ENCODE assay signal across 20 cellular contexts in genomic region chr14:104100171-104101085, GRCh38. TPM values are rescaled to one million over a fixed set of nuclear protein-coding genes. Genes with fewer than 3 reads are reported as not detected.
DNase-seq lines count a peak whose midpoint lies in the region; ATAC-seq and TF ChIP-seq lines count a peak whose summit lies in the region.
"Had no signal": no experiment of that assay in that cellular context is flagged by ENCODE, and none has a peak within 500 bp of the region (broad histone marks: within the 10 kb centered on the region; RNA-seq: fewer than 3 reads in every experiment).

No MANE protein-coding gene starts in this region.

- no peaks in the 10 kb centered on the region for H3K36me3 ChIP-seq in left ventricle myocardium inferior

- ATAC-seq in omental fat pad (ENCODE audit: low FRiP score) (peak; percentile 37), HG03159 (IDR thresholded peaks at IDR 0.05; ENCODE audit: unreplicated experiment) (no peak), GM21390 (IDR thresholded peaks at IDR 0.05; ENCODE audit: unreplicated experiment) (no peak), GM21526 (IDR thresholded peaks at IDR 0.05; ENCODE audit: low FRiP score, unreplicated experiment) (no peak)
- ATAC-seq: sciatic nerve, T-cell had no signal

- peaks cover 7% of the 10 kb centered on the region for H3K4me1 ChIP-seq in left ventricle myocardium inferior

- peak; percentile 33 for DNase-seq in CD14-positive monocyte (ENCODE audit: low spot score)
- DNase-seq in chondrocyte (ENCODE audit: low spot score), result peak; percentile 88
- DNase-seq in left ventricle myocardium inferior, result peak; percentile 8
- DNase-seq in omental fat pad (ENCODE audit: low spot score), result no peak
- DNase-seq in activated T-cell treated with anti-CD3 and anti-CD28 coated beads, Interleukin-2, amount 50 U/mL, for 24 hours, result no peak
- DNase-seq: activated CD4-positive, alpha-beta T cell treated with anti-CD3 and anti-CD28 coated beads, Interleukin-2, amount 10 ng/mL, durations not matched to agents 24 days and 14 days; C1 segment of cervical spinal cord; dermis blood vessel endothelial cell; IMR-90; kidney glomerular epithelial cell; NCI-H1417 treated with DMSO at 0.1 percent for 48 hours; NCI-H2171; NCI-H526 treated with DMSO at 0.1 percent for 48 hours; SIG-M5; T-cell had no signal

- intact Hi-C loops in CD14-positive monocyte (cut with micrococcal nuclease), result no loop called here
- intact Hi-C loops in left ventricle myocardium inferior (cut with micrococcal nuclease), result no loop called here

- TF ChIP-seq CTCF in CD14-positive monocyte (IDR thresholded peaks at IDR 0.05) (no peak), chondrocyte (IDR thresholded peaks at IDR 0.05) (no peak), left ventricle myocardium inferior (IDR thresholded peaks at IDR 0.05; ENCODE audit: borderline replicate concordance) (no peak), omental fat pad (IDR thresholded peaks at IDR 0.05) (no peak)

- H3K27ac ChIP-seq in left ventricle myocardium inferior (replicated peaks), result no peak overlapping the region

- no peaks in the 10 kb centered on the region for H3K9me3 ChIP-seq in left ventricle myocardium inferior (replicated peaks)

- peaks cover 46% of the 10 kb centered on the region for H3K27me3 ChIP-seq in left ventricle myocardium inferior (ENCODE audit: low read depth)

- H3K9me3 Mint-ChIP-seq in CD14-positive monocyte (no peaks in the 10 kb centered on the region), chondrocyte (ENCODE audit: low read depth) (no peaks in the 10 kb centered on the region)
- H3K9me3 Mint-ChIP-seq in activated T-cell treated with anti-CD3 and anti-CD28 coated beads, Interleukin-2, amount 50 U/mL, for 24 hours, result no peaks in the 10 kb centered on the region
- H3K9me3 Mint-ChIP-seq: activated CD4-positive, alpha-beta T cell treated with anti-CD3 and anti-CD28 coated beads, Interleukin-2, amount 10 ng/mL, durations not matched to agents 24 days and 14 days; T-cell had no signal

- H3K4me1 Mint-ChIP-seq in CD14-positive monocyte (no peaks in the 10 kb centered on the region), chondrocyte (ENCODE audit: low read depth) (no peaks in the 10 kb centered on the region)
- H3K4me1 Mint-ChIP-seq in activated T-cell treated with anti-CD3 and anti-CD28 coated beads, Interleukin-2, amount 50 U/mL, for 24 hours (ENCODE audit: low read depth), result no peaks in the 10 kb centered on the region
- H3K4me1 Mint-ChIP-seq: activated CD4-positive, alpha-beta T cell treated with anti-CD3 and anti-CD28 coated beads, Interleukin-2, amount 10 ng/mL, durations not matched to agents 24 days and 14 days; T-cell had no signal

- H3K36me3 Mint-ChIP-seq in CD14-positive monocyte, result no peaks in the 10 kb centered on the region
- H3K36me3 Mint-ChIP-seq in chondrocyte (ENCODE audit: low read depth), result no peaks in the 10 kb centered on the region
- H3K36me3 Mint-ChIP-seq in activated T-cell treated with anti-CD3 and anti-CD28 coated beads, Interleukin-2, amount 50 U/mL, for 24 hours (ENCODE audit: low read depth), result no peaks in the 10 kb centered on the region
- H3K36me3 Mint-ChIP-seq: T-cell had no signal

- H3K27me3 Mint-ChIP-seq in CD14-positive monocyte (ENCODE audit: low read depth in 3 of 3), result peaks cover 0 to 4% (median 0%) of the 10 kb centered on the region in 3 donors
- H3K27me3 Mint-ChIP-seq in chondrocyte (ENCODE audit: low read depth), result peaks cover 3% of the 10 kb centered on the region
- H3K27me3 Mint-ChIP-seq in activated T-cell treated with anti-CD3 and anti-CD28 coated beads, Interleukin-2, amount 50 U/mL, for 24 hours, result no peaks in the 10 kb centered on the region
- H3K27me3 Mint-ChIP-seq: activated CD4-positive, alpha-beta T cell treated with anti-CD3 and anti-CD28 coated beads, Interleukin-2, amount 10 ng/mL, durations not matched to agents 24 days and 14 days had no signal

- no peak overlapping the region for H3K4me3 ChIP-seq in left ventricle myocardium inferior

- H3K4me3 Mint-ChIP-seq in CD14-positive monocyte, result no peak overlapping the region
- H3K4me3 Mint-ChIP-seq in chondrocyte (ENCODE audit: unreplicated experiment), result no peak overlapping the region
- H3K4me3 Mint-ChIP-seq in activated T-cell treated with anti-CD3 and anti-CD28 coated beads, Interleukin-2, amount 50 U/mL, for 24 hours, result no peak overlapping the region
- H3K4me3 Mint-ChIP-seq: activated CD4-positive, alpha-beta T cell treated with anti-CD3 and anti-CD28 coated beads, Interleukin-2, amount 10 ng/mL, durations not matched to agents 24 days and 14 days; T-cell had no signal

- H3K27ac Mint-ChIP-seq in CD14-positive monocyte, result no peak overlapping the region
- no peak overlapping the region for H3K27ac Mint-ChIP-seq in chondrocyte (ENCODE audit: unreplicated experiment)
- no peak overlapping the region for H3K27ac Mint-ChIP-seq in activated T-cell treated with anti-CD3 and anti-CD28 coated beads, Interleukin-2, amount 50 U/mL, for 24 hours
- H3K27ac Mint-ChIP-seq: activated CD4-positive, alpha-beta T cell treated with anti-CD3 and anti-CD28 coated beads, Interleukin-2, amount 10 ng/mL, durations not matched to agents 24 days and 14 days; T-cell had no signal

RNA-seq across cellular contexts. Expression of gene ASPG, which starts 14.9 kb away (rescaled TPM):
- not detected for polyA plus RNA-seq in CD14-positive monocyte
- not detected in 3 replicates for total RNA-seq in chondrocyte
- total RNA-seq in left ventricle myocardium inferior, result 27.1 TPM
- total RNA-seq in omental fat pad, result 1 to 10 TPM in 3 of 4 donors, not detected in 1; 1.5 to 2.0 (median 1.9) TPM
- total RNA-seq: A673; activated CD4-positive, alpha-beta T cell treated with anti-CD3 and anti-CD28 coated beads, Interleukin-2, amount 10 ng/mL, durations not matched to agents 24 days and 14 days; dermis blood vessel endothelial cell; IMR-90 had no signal
- polyA plus RNA-seq: IMR-90 had no signal

RNA-seq across cellular contexts. Expression of gene KIF26A, which starts 38.0 kb away (rescaled TPM):
- polyA plus RNA-seq in CD14-positive monocyte, result not detected
- total RNA-seq in chondrocyte, result 0.28 to 0.60 TPM (median 0.60 TPM) in 3 replicates
- 6.5 TPM for total RNA-seq in left ventricle myocardium inferior
- 1 to 10 TPM in 3 of 4 donors, under 1 TPM in 1; 0.74 to 7.3 (median 2.4) TPM for total RNA-seq in omental fat pad
- total RNA-seq: IMR-90 had no signal
- polyA plus RNA-seq: IMR-90 had no signal

Comparison
In these comparisons a context has a peak if more than half of its experiments do, and no peak if none do; other contexts are left out.
1. DNase-seq: peak in CD14-positive monocyte (single experiment), chondrocyte (single experiment) and left ventricle myocardium inferior (single experiment); none in omental fat pad (single experiment) and activated T-cell treated with anti-CD3 and anti-CD28 coated beads, Interleukin-2, amount 50 U/mL, for 24 hours (single experiment).